Comparison of ENCODE assay signal across 9 cellular contexts in the genomic region with DNA sequence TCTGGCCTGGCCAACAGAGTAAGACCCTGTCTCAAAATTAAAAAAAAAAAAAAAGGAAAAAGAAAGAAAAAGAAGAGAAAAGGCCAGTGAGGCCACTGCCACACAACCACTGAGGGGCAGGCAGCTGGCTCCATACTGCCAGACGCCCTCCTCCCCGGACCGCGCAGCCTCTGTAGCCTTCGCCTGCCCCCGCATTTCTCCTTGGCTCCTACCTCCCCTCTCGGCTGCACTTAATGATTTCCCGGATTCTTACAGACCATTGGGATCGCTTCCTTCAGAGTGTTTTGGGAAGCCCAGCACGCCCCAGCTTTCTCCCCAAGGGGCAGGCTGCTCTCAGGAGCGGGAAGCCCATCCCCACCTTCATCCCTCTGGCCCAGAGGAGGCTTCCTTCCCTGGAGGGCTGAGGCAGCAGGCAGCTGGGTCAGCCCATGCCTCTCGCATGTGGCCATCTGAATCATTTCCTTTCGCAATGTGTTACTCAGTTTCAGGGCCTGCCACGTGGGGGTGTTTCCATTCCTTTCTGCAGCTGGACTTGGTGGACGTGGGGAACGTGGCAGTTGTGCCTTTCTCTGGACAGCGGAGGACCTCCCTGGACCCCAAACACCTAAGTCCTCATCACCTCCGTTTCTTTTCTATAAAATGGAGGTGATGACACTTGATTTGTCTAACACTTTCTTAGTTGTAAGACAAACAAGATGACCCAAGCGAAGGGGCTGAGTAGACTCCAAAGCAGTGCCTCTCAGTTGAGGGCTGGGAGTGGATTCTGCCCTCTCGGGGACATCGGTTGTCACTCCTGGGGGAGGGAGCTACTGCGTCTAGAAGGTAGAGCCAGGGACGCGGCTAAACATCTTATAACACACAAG. TPM values are rescaled to one million over a fixed set of nuclear protein-coding genes. Genes with fewer than 3 reads are reported as not detected.
DNase-seq lines count a peak whose midpoint lies in the region; ATAC-seq and TF ChIP-seq lines count a peak whose summit lies in the region.
"Had no signal": no experiment of that assay in that cellular context is flagged by ENCODE, and none has a peak within 500 bp of the region (broad histone marks: within the 10 kb centered on the region; RNA-seq: fewer than 3 reads in every experiment).

No MANE protein-coding gene starts in this region.

- 0 out of 2 replicates have a peak, but pooled peaks have one; percentile 26 for TF ChIP-seq CTCF in OCI-LY7 (conservative IDR thresholded peaks at IDR 0.05; ENCODE audit: low read length)
- no peak for TF ChIP-seq CTCF in nephron progenitor cell (IDR thresholded peaks at IDR 0.05)
- TF ChIP-seq CTCF in GM13977 (IDR thresholded peaks at IDR 0.05; ENCODE audit: extremely low read depth, insufficient read depth, missing control alignments), result no peak

- H3K4me1 ChIP-seq in BLaER1, result peaks cover 99% of the 10 kb centered on the region
- H3K4me1 ChIP-seq in OCI-LY7 (ENCODE audit: insufficient read depth, low read length, poor library complexity, severe bottlenecking), result peaks cover 63% of the 10 kb centered on the region

- in situ Hi-C loops in GM13977 (cut with MboI; ENCODE audit: low pct_unique_long_range_greater_than_20kb, low sequenced_read_pairs, unreplicated experiment), result no loop called here

- peak overlapping the region; percentile 7; the same call in 1 of the 2 replicates for H3K9ac ChIP-seq in BLaER1

- H3K27me3 ChIP-seq in BLaER1, result no peaks in the 10 kb centered on the region

- peaks cover under 1% of the 10 kb centered on the region for H3K36me3 Mint-ChIP-seq in nephron progenitor cell (ENCODE audit: low read depth)

- H3K79me2 ChIP-seq in OCI-LY7 (ENCODE audit: insufficient read depth, low read depth, low read length), result peaks cover 81% of the 10 kb centered on the region

- no TSS peak for BruUV-seq in OCI-LY7 (replicated peaks; lab: Mats Ljungman, UMichigan)

- no peaks in the 10 kb centered on the region for H3K9me3 ChIP-seq in BLaER1
- H3K9me3 ChIP-seq in OCI-LY7 (ENCODE audit: low read length), result no peaks in the 10 kb centered on the region

- H3K4me3 ChIP-seq in BLaER1, result 0 out of 2 replicates have a peak overlapping the region, but pooled peaks have one; percentile 9
- H3K4me3 ChIP-seq in OCI-LY7 (ENCODE audit: low read depth, low read length, poor library complexity, severe bottlenecking), result peak overlapping the region; percentile 83

- H4K20me1 ChIP-seq in BLaER1 (no peaks in the 10 kb centered on the region), OCI-LY7 (ENCODE audit: insufficient read depth, low read length) (no peaks in the 10 kb centered on the region)

- H3K4me3 Mint-ChIP-seq in nephron progenitor cell, result no peak overlapping the region

- H3K27ac Mint-ChIP-seq in nephron progenitor cell, result peak overlapping the region; percentile 70

- H3K36me3 ChIP-seq in BLaER1, result 0 out of 2 replicates have a peak, but pooled peaks cover 3% of the 10 kb centered on the region
- H3K36me3 ChIP-seq in OCI-LY7 (ENCODE audit: insufficient read depth, low read length), result peaks cover 59% of the 10 kb centered on the region

- DNase-seq in OCI-LY7 (ENCODE audit: low spot score) (peak; percentile 70), nephron progenitor cell (no peak), HuH-7.5 (ENCODE audit: low spot score) (no peak), GM13977 (ENCODE audit: low spot score) (no peak), ecto neural progenitor cell (ENCODE audit: low spot score) (no peak)

- peak overlapping the region; percentile 94 for H3K4me2 ChIP-seq in BLaER1
- peak overlapping the region; percentile 89 for H3K4me2 ChIP-seq in OCI-LY7 (ENCODE audit: low read length)

- H3K9me2 ChIP-seq in OCI-LY7 (ENCODE audit: insufficient read depth, low read length), result no peaks in the 10 kb centered on the region

- H3K4me1 Mint-ChIP-seq in nephron progenitor cell, result peaks cover 66% of the 10 kb centered on the region

- peaks cover 8% of the 10 kb centered on the region for H3K27me3 Mint-ChIP-seq in nephron progenitor cell (ENCODE audit: low read depth, poor library complexity)

- intact Hi-C loops in OCI-LY7 (cut with micrococcal nuclease; ENCODE audit: unreplicated experiment), result loop anchor here (2.0 to 5.0 kb wide), 2 partner anchors 58 to 190 kb away; partner anchors contain the start of gene ENO1

- no peak overlapping the region for H2AFZ ChIP-seq in OCI-LY7 (ENCODE audit: low read length)

- ATAC-seq in esophagus mucosa (peak; percentile 26), HG03196 (IDR thresholded peaks at IDR 0.05; ENCODE audit: unreplicated experiment) (no peak)

- CTCF ChIA-PET in OCI-LY7 (lab: Charles Lee; ENCODE audit: unreplicated experiment), result no interaction called here

- no peaks in the 10 kb centered on the region for H3K9me3 Mint-ChIP-seq in nephron progenitor cell

- H3K27ac ChIP-seq in BLaER1 (peak overlapping the region; percentile 73), OCI-LY7 (ENCODE audit: low read depth, low read length, poor library complexity, severe bottlenecking) (peak overlapping the region; percentile 92)
- H3K27ac ChIP-seq: epithelial cell of prostate had no signal

- POLR2A ChIA-PET in OCI-LY7 (lab: Charles Lee), result interaction anchor here (0.7 to 3.0 kb wide), 3 partner anchors 9 to 118 kb away, joined by 4 to 28 read pairs (median 15); no protein-coding TSS in a partner anchor

RNA-seq across cellular contexts. Expression of gene SLC2A5, which starts 2.3 kb away (rescaled TPM):
- total RNA-seq in OCI-LY7 (2014; rRNA removed; shearing (Covaris generic)), result 109 and 112 TPM in 2 replicates
- total RNA-seq in OCI-LY7 (2022) (123 and 183 TPM in 2 replicates), esophagus mucosa (5.9 TPM)

RNA-seq across cellular contexts. Expression of gene SLC2A7, which starts 41.0 kb away (rescaled TPM):
- 0.15 TPM in 1 of 2 replicates, not detected in the other for total RNA-seq in OCI-LY7 (2014; rRNA removed; shearing (Covaris generic))
- total RNA-seq in OCI-LY7 (2022), result not detected in 2 replicates
- not detected for total RNA-seq in esophagus mucosa

Comparison
In these comparisons a context has a peak if more than half of its experiments do, and no peak if none do; other contexts are left out.
1. RNA of gene SLC2A5, which starts 2.3 kb away (total RNA-seq): 109 to 183 TPM in OCI-LY7; 5.9 TPM in esophagus mucosa (single experiment); every median in the first group is over 10 times any median in the second.